Comparison of ENCODE assay signal across 8 cellular contexts in the genomic region with DNA sequence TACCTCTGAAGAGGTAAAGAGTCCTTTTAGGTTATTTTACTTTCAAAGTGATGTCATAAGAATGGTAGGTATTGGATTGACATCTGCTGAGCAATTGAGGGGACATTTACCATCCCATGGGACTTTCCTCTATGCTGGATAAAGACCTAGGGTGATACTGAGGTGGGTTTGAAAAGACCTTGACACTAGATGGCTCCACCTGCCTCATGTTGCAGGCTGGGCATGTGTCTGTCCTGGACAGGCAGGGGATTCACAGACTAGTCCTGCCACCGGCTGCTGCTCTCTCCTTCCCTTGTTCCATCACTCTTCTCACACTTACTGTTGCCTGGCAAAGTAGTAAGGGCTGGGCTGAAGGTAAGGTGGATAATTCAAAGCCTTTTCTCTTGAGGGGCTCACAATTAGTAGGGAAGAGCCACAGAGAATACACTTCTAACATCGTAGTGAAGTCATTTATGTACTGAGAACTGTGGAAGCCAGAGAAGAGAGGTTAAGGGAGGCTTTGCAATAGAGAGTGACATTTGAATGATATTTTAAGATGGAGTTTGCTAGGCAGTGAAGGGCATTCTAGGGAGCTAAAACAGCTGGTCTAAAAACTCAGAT. TPM values are rescaled to one million over a fixed set of nuclear protein-coding genes. Genes with fewer than 3 reads are reported as not detected.
DNase-seq lines count a peak whose midpoint lies in the region; ATAC-seq, FAIRE-seq and TF ChIP-seq lines count a peak whose summit lies in the region.

No MANE protein-coding gene starts in this region.

- DNase-seq in A549 (ENCODE audit: low read depth in 1 of 2, low spot score in 1 of 2) (peak; percentile 63 to 72), MG63 (peak; percentile 32), iPS DF 6.9 (ENCODE audit: low read depth, low spot score) (peak; percentile 58), substantia nigra (lab: John Stamatoyannopoulos, UW) (peak in 25 of 49 donors; percentile 11 to 61 (median 21))
- no peak for DNase-seq in activated T-helper 2 cell treated with anti-CD3 and anti-CD28 coated beads, Interferon-gamma antibody, Interleukin-2, Interleukin-4, amounts not matched to agents 10 μg/mL and 5 μg/mL and 100 μg/mL, durations not matched to agents 14 hours and 24 hours and 36 hours (ENCODE audit: low spot score)

- CTCF ChIA-PET in A549 (lab: Yijun Ruan, JAX) = interaction anchor here (0.6 to 6.7 kb wide), 22 partner anchors 10 to 110 kb away, joined by 3 to 102 read pairs (median 4); no protein-coding TSS in a partner anchor
- CTCF ChIA-PET in HEK293 (lab: Yijun Ruan, JAX) = interaction anchor here (0.6 to 4.4 kb wide), 9 partner anchors 8 to 1595 kb away, joined by 3 to 83 read pairs (median 3); no protein-coding TSS in a partner anchor

- H3K27me3 ChIP-seq in MG63 (no peaks in the 10 kb centered on the region), iPS DF 6.9 (ENCODE audit: control insufficient read depth, insufficient read depth, low read length) (no peaks in the 10 kb centered on the region)

- WGBS in A549 (ENCODE audit: missing lambda C conversion rate) = 46% methylated on average over 2 of the region's 2 CpGs
- WGBS in iPS DF 6.9 (ENCODE audit: insufficient coverage, insufficient read length) = no CpG with 5 or more reads among the region's 2 CpGs

- POLR2A ChIA-PET in A549 (lab: Yijun Ruan, JAX) = interaction anchor here (0.8 kb wide), 1 partner anchor 72 kb away, joined by 3 read pairs; no protein-coding TSS in a partner anchor
- POLR2A ChIA-PET in HEK293 (lab: Yijun Ruan, JAX) = no interaction called here

- no peaks in the 10 kb centered on the region for H3K36me3 Mint-ChIP-seq in activated T-helper 17 cell treated with anti-CD3 and anti-CD28 coated beads, Interleukin-2, amount 50 U/mL, for 72 hours (ENCODE audit: low read depth)
- peaks cover 7% of the 10 kb centered on the region for H3K36me3 Mint-ChIP-seq in activated T-helper 2 cell treated with anti-CD3 and anti-CD28 coated beads, Interferon-gamma antibody, Interleukin-2, Interleukin-4, amounts not matched to agents 10 μg/mL and 5 μg/mL and 100 μg/mL, durations not matched to agents 14 hours and 24 hours and 36 hours (ENCODE audit: low read depth)

- no peak for FAIRE-seq in A549 (lab: Jason Lieb, UNC)

- H3K4me1 ChIP-seq in A549 = peaks cover 15% of the 10 kb centered on the region
- H3K4me1 ChIP-seq in HEK293 (ENCODE audit: control insufficient read depth, insufficient read depth, low read length) = no peaks in the 10 kb centered on the region
- peaks cover 4% of the 10 kb centered on the region; the same call in 1 of the 2 replicates for H3K4me1 ChIP-seq in iPS DF 6.9 (ENCODE audit: control insufficient read depth, insufficient read depth, low read length)

- H3K27ac ChIP-seq in A549 = 0 out of 6 replicates have a peak overlapping the region, but pooled peaks of 1 of the 2 experiments have one; percentile 29
- H3K27ac ChIP-seq in HEK293 (ENCODE audit: extremely low read depth, low read depth, low read length) = no peak overlapping the region
- no peak overlapping the region for H3K27ac ChIP-seq in iPS DF 6.9 (ENCODE audit: low read length)
- H3K27ac ChIP-seq in substantia nigra (ENCODE audit: low read depth, low read length, poor library complexity, severe bottlenecking) = no peak overlapping the region

- intact Hi-C loops in activated T-helper 2 cell treated with anti-CD3 and anti-CD28 coated beads, Interferon-gamma antibody, Interleukin-2, Interleukin-4, amounts not matched to agents 10 μg/mL and 5 μg/mL and 100 μg/mL, durations not matched to agents 14 hours and 24 hours and 36 hours (cut with micrococcal nuclease) = loop anchor here (2.0 kb wide), 1 partner anchor 72 kb away; no protein-coding TSS in a partner anchor

- H3K4me1 Mint-ChIP-seq in activated T-helper 17 cell treated with anti-CD3 and anti-CD28 coated beads, Interleukin-2, amount 50 U/mL, for 72 hours = peaks cover 16% of the 10 kb centered on the region
- peaks cover 25% of the 10 kb centered on the region for H3K4me1 Mint-ChIP-seq in activated T-helper 2 cell treated with anti-CD3 and anti-CD28 coated beads, Interferon-gamma antibody, Interleukin-2, Interleukin-4, amounts not matched to agents 10 μg/mL and 5 μg/mL and 100 μg/mL, durations not matched to agents 14 hours and 24 hours and 36 hours (ENCODE audit: low read depth)

- H3K27ac Mint-ChIP-seq in activated T-helper 17 cell treated with anti-CD3 and anti-CD28 coated beads, Interleukin-2, amount 50 U/mL, for 72 hours = peak overlapping the region; percentile 5
- no peak overlapping the region for H3K27ac Mint-ChIP-seq in activated T-helper 2 cell treated with anti-CD3 and anti-CD28 coated beads, Interferon-gamma antibody, Interleukin-2, Interleukin-4, amounts not matched to agents 10 μg/mL and 5 μg/mL and 100 μg/mL, durations not matched to agents 14 hours and 24 hours and 36 hours

- ATAC-seq in A549 = peak; percentile 94
- ATAC-seq in activated T-helper 17 cell treated with anti-CD3 and anti-CD28 coated beads, Interleukin-2, amount 50 U/mL, for 72 hours (replicated peaks) = peak; percentile 68

- no peak overlapping the region for H3K4me2 ChIP-seq in A549

- no peaks in the 10 kb centered on the region for H3K27me3 Mint-ChIP-seq in activated T-helper 17 cell treated with anti-CD3 and anti-CD28 coated beads, Interleukin-2, amount 50 U/mL, for 72 hours
- H3K27me3 Mint-ChIP-seq in activated T-helper 2 cell treated with anti-CD3 and anti-CD28 coated beads, Interferon-gamma antibody, Interleukin-2, Interleukin-4, amounts not matched to agents 10 μg/mL and 5 μg/mL and 100 μg/mL, durations not matched to agents 14 hours and 24 hours and 36 hours (ENCODE audit: low read depth) = no peaks in the 10 kb centered on the region

- H3K9me3 Mint-ChIP-seq in activated T-helper 17 cell treated with anti-CD3 and anti-CD28 coated beads, Interleukin-2, amount 50 U/mL, for 72 hours = no peaks in the 10 kb centered on the region
- H3K9me3 Mint-ChIP-seq in activated T-helper 2 cell treated with anti-CD3 and anti-CD28 coated beads, Interferon-gamma antibody, Interleukin-2, Interleukin-4, amounts not matched to agents 10 μg/mL and 5 μg/mL and 100 μg/mL, durations not matched to agents 14 hours and 24 hours and 36 hours = no peaks in the 10 kb centered on the region

- TF ChIP-seq POLR2A in A549 (IDR thresholded peaks at IDR 0.05; ENCODE audit: low read length) = no peak

- TF ChIP-seq CTCF in A549 (IDR thresholded peaks at IDR 0.05) (peak; percentile 63), GM12872 (IDR thresholded peaks at IDR 0.05; ENCODE audit: insufficient read depth, low read depth, low read length) (peak; percentile 71), HEK293 (tag by site-specific recombination; IDR thresholded peaks at IDR 0.05) (peak; percentile 48; the same call in 1 of the 2 replicates)

- H3K4me3 ChIP-seq in A549 (no peak overlapping the region), HEK293 (ENCODE audit: low read depth, low read length) (no peak overlapping the region), MG63 (no peak overlapping the region), iPS DF 6.9 (ENCODE audit: low read length) (no peak overlapping the region)

- H3K4me3 Mint-ChIP-seq in activated T-helper 17 cell treated with anti-CD3 and anti-CD28 coated beads, Interleukin-2, amount 50 U/mL, for 72 hours = no peak overlapping the region
- H3K4me3 Mint-ChIP-seq in activated T-helper 2 cell treated with anti-CD3 and anti-CD28 coated beads, Interferon-gamma antibody, Interleukin-2, Interleukin-4, amounts not matched to agents 10 μg/mL and 5 μg/mL and 100 μg/mL, durations not matched to agents 14 hours and 24 hours and 36 hours (ENCODE audit: low read depth) = no peak overlapping the region

- peak; percentile 70 to 78 for TF ChIP-seq RAD21 in A549 (conservative IDR thresholded peaks at IDR 0.05 in 1 of 2, IDR thresholded peaks at IDR 0.05 in 1 of 2)

- TF ChIP-seq EP300 in A549 (IDR thresholded peaks at IDR 0.05) = no peak

- H3K9me3 ChIP-seq in A549 = no peaks in the 10 kb centered on the region
- H3K9me3 ChIP-seq in HEK293 (ENCODE audit: control insufficient read depth, insufficient read depth, low read depth, low read length) = no peaks in the 10 kb centered on the region
- H3K9me3 ChIP-seq in MG63 = no peaks in the 10 kb centered on the region
- H3K9me3 ChIP-seq in iPS DF 6.9 (ENCODE audit: control insufficient read depth, insufficient read depth, low read length) = no peaks in the 10 kb centered on the region

- H3K36me3 ChIP-seq in HEK293 (ENCODE audit: control insufficient read depth in 2 of 2, insufficient read depth in 1 of 2, low read length in 2 of 2) (no peaks in the 10 kb centered on the region), MG63 (no peaks in the 10 kb centered on the region), iPS DF 6.9 (ENCODE audit: control insufficient read depth, insufficient read depth, low read length) (no peaks in the 10 kb centered on the region)

TF ChIP-seq in A549, 52 proteins besides CTCF, POLR2A, EP300 and RAD21:
- TF ChIP-seq ESRRA (IDR thresholded peaks at IDR 0.05; ENCODE audit: borderline replicate concordance, low read length) (no peak), SMC3 (IDR thresholded peaks at IDR 0.05) (peak; percentile 67)
TF ChIP-seq in A549: peak in this region for 1.

TF ChIP-seq in HEK293, 187 proteins besides CTCF, POLR2A, EP300 and RAD21:
- TF ChIP-seq ZNF654 (tag by site-specific recombination; IDR thresholded peaks at IDR 0.05; ENCODE audit: low read depth) (peak; percentile 71), ZSCAN30 (tag by site-specific recombination; IDR thresholded peaks at IDR 0.05) (0 out of 2 replicates have a peak, but pooled peaks have one; percentile 19), ZNF366 (tag by site-specific recombination; conservative IDR thresholded peaks at IDR 0.05) (no peak)

RNA-seq across cellular contexts. Expression of gene TRAK1, which starts 27.7 kb away (rescaled TPM):
- polyA plus RNA-seq in A549 (2011; rRNA removed) (22.3 and 24.5 TPM in 2 replicates), A549 (2017; fragmentation: RNase III; extraction: RNeasy Plus Mini Kit Qiagen cat#74134 plus additional on column Dnase treatment) (10.3 to 12.9 TPM (median 12.2 TPM) in 3 replicates)
- 10.9 and 11.9 TPM in 2 replicates for polyA plus RNA-seq in A549 (2012; cell fraction: cytosol; rRNA removed)
- polyA plus RNA-seq in A549 (2012; cell fraction: nucleus; rRNA removed) = 14.7 and 15.0 TPM in 2 replicates
- 31.7 and 35.0 TPM in 2 replicates for polyA minus RNA-seq in A549 (2011; rRNA and poly(A)+ RNA removed)
- 7.1 and 8.2 TPM in 2 replicates for total RNA-seq in MG63 (2014; rRNA removed; shearing (Covaris generic); ENCODE audit: low replicate concordance)
- total RNA-seq in activated T-helper 17 cell treated with anti-CD3 and anti-CD28 coated beads, Interleukin-2, amount 50 U/mL, for 72 hours = 10 to 100 TPM; 17.4 to 23.8 TPM
- 37.8 and 40.9 TPM in 2 replicates for total RNA-seq in activated T-helper 2 cell treated with anti-CD3 and anti-CD28 coated beads, Interferon-gamma antibody, Interleukin-2, Interleukin-4, amounts not matched to agents 10 μg/mL and 5 μg/mL and 100 μg/mL, durations not matched to agents 14 hours and 24 hours and 36 hours

Comparison
In these comparisons a context has a peak if more than half of its experiments do, and no peak if none do; other contexts are left out.
1. Of the 5 proteins assayed by ChIP-seq in both HEK293 and A549: peak only in HEK293: none; only in A549: none; in both: CTCF; in neither: 4.